Comparison of ENCODE assay signal across 25 cellular contexts in the genomic region with DNA sequence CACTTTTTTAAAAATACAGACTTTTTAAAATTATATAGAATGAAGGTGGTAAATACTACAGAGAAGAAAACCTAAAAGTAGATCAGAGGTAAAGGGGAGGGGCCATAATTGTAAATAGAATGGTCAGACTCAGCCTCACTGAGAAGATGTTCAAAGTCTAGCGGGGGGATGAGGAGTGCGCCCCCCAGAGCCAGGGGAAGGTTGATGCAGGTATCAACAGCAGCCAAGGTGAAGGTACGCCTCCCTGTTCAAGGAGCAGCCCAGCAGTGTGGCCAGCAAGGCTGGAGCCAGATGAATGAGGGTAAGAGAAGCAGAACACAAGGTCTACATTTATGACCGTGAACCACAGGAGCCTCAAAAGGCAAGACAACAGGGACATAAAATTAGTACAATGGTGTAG.
DNase-seq lines count a peak whose midpoint lies in the region; TF ChIP-seq lines count a peak whose summit lies in the region.
"Had no signal": no experiment of that assay in that cellular context is flagged by ENCODE, and none has a peak within 500 bp of the region (broad histone marks: within the 10 kb centered on the region; RNA-seq: fewer than 3 reads in every experiment).

No MANE protein-coding gene starts in this region.

- H3K9ac ChIP-seq in OCI-LY1 (ENCODE audit: low read length) (no peak overlapping the region), endodermal cell (ENCODE audit: extremely low read depth, low read length, poor library complexity, severe bottlenecking) (no peak overlapping the region)
- H3K9ac ChIP-seq: SK-N-SH had no signal

- DNase-seq in activated CD4-positive, alpha-beta T cell treated with anti-CD3 and anti-CD28 coated beads, Interleukin-2, amount 10 ng/mL, durations not matched to agents 24 days and 14 days = peak; percentile 17
- no peak for DNase-seq in activated CD4-positive, alpha-beta T cell treated with anti-CD3 and anti-CD28 coated beads for 48 hours
- no peak for DNase-seq in endodermal cell
- no peak for DNase-seq in effector CD4-positive, alpha-beta T cell
- no peak for DNase-seq in NCI-H2196 (lab: John Stamatoyannopoulos, UW; ENCODE audit: unreplicated experiment)
- no peak for DNase-seq in ureter (ENCODE audit: low spot score)
- no peak for DNase-seq in activated gamma-delta T cell treated with Interleukin-2 at 50 U/mL for 16 hours
- DNase-seq: 8988T; AML-193; C1 segment of cervical spinal cord; CD8-positive, alpha-beta memory T cell; GDM1; KG1; NCI-H1417; NCI-H1694 treated with DMSO at 0.1 percent for 48 hours; NCI-H2081 treated with DMSO at 0.1 percent for 48 hours; NCI-H2171 treated with DMSO at 0.1 percent for 48 hours; NCI-H446 treated with DMSO at 0.1 percent for 48 hours; NCI-H526 treated with DMSO at 0.1 percent for 48 hours; PC-9; RPMI8226; SHP77 treated with DMSO at 0.1 percent for 48 hours; SK-N-SH had no signal

- TF ChIP-seq CTCF in OCI-LY1 (IDR thresholded peaks at IDR 0.05; ENCODE audit: low read length) = peak; percentile 32; the same call in 1 of the 2 replicates
- peak; percentile 65 for TF ChIP-seq CTCF in endodermal cell (conservative IDR thresholded peaks at IDR 0.05)

- 90 to 95% methylated on average over 4 of the region's 4 CpGs for WGBS in endodermal cell (ENCODE audit: insufficient coverage in 1 of 2, insufficient read length in 1 of 2), 2 experiments

- no peaks in the 10 kb centered on the region for H3K79me2 ChIP-seq in OCI-LY1 (ENCODE audit: insufficient read depth, low read length)

- intact Hi-C loops in activated CD4-positive, alpha-beta T cell treated with anti-CD3 and anti-CD28 coated beads, Interleukin-2, amount 10 ng/mL, durations not matched to agents 24 days and 14 days (cut with micrococcal nuclease) = no loop called here

- no peaks in the 10 kb centered on the region for H3K36me3 Mint-ChIP-seq in activated CD4-positive, alpha-beta T cell treated with anti-CD3 and anti-CD28 coated beads, Interleukin-2, amount 10 ng/mL, durations not matched to agents 24 days and 14 days (ENCODE audit: low read depth)
- H3K36me3 Mint-ChIP-seq in endodermal cell (ENCODE audit: low read depth) = no peaks in the 10 kb centered on the region
- H3K36me3 Mint-ChIP-seq: CD8-positive, alpha-beta memory T cell had no signal

- H3K27ac ChIP-seq in OCI-LY1 (ENCODE audit: low read depth, low read length, poor library complexity, severe bottlenecking) = no peak overlapping the region
- H3K27ac ChIP-seq in endodermal cell (ENCODE audit: low read depth, low read length) = no peak overlapping the region
- H3K27ac ChIP-seq: PC-9 had no signal

- H3K4me3 ChIP-seq in OCI-LY1 (ENCODE audit: low read depth, low read length, poor library complexity, severe bottlenecking) = no peak overlapping the region
- H3K4me3 ChIP-seq in endodermal cell (ENCODE audit: low read length) = no peak overlapping the region
- H3K4me3 ChIP-seq: HAP-1, PC-9 had no signal

- H3K9me3 ChIP-seq in OCI-LY1 (ENCODE audit: low read length) (no peaks in the 10 kb centered on the region), endodermal cell (ENCODE audit: control insufficient read depth, low read length) (no peaks in the 10 kb centered on the region)
- H3K9me3 ChIP-seq: HAP-1, SK-N-SH had no signal

- H3K9me2 ChIP-seq in OCI-LY1 (ENCODE audit: low read depth, low read length) = no peaks in the 10 kb centered on the region
- H3K9me2 ChIP-seq: SK-N-SH had no signal

- no peaks in the 10 kb centered on the region for H3K9me3 Mint-ChIP-seq in activated CD4-positive, alpha-beta T cell treated with anti-CD3 and anti-CD28 coated beads, Interleukin-2, amount 10 ng/mL, durations not matched to agents 24 days and 14 days
- H3K9me3 Mint-ChIP-seq in endodermal cell = no peaks in the 10 kb centered on the region

- no peak overlapping the region for H2AFZ ChIP-seq in OCI-LY1 (ENCODE audit: low read length)
- H2AFZ ChIP-seq: PC-9 had no signal

- H3K4me2 ChIP-seq in OCI-LY1 (ENCODE audit: low read length) = no peak overlapping the region
- H3K4me2 ChIP-seq: PC-9, SK-N-SH had no signal

- H3K36me3 ChIP-seq in OCI-LY1 (ENCODE audit: insufficient read depth, low read length) = no peaks in the 10 kb centered on the region
- H3K36me3 ChIP-seq in endodermal cell (ENCODE audit: control insufficient read depth, insufficient read depth, low read length) = no peaks in the 10 kb centered on the region
- H3K36me3 ChIP-seq: HAP-1 had no signal

- H3K4me1 Mint-ChIP-seq in activated CD4-positive, alpha-beta T cell treated with anti-CD3 and anti-CD28 coated beads, Interleukin-2, amount 10 ng/mL, durations not matched to agents 24 days and 14 days = no peaks in the 10 kb centered on the region
- peaks cover 30% of the 10 kb centered on the region for H3K4me1 Mint-ChIP-seq in endodermal cell
- H3K4me1 Mint-ChIP-seq: CD8-positive, alpha-beta memory T cell had no signal

- H4K20me1 ChIP-seq in OCI-LY1 (ENCODE audit: insufficient read depth, low read length) = no peaks in the 10 kb centered on the region

- H3K4me3 Mint-ChIP-seq in activated CD4-positive, alpha-beta T cell treated with anti-CD3 and anti-CD28 coated beads, Interleukin-2, amount 10 ng/mL, durations not matched to agents 24 days and 14 days = no peak overlapping the region
- H3K4me3 Mint-ChIP-seq in endodermal cell = no peak overlapping the region
- H3K4me3 Mint-ChIP-seq: CD8-positive, alpha-beta memory T cell had no signal

- H3K4me1 ChIP-seq in OCI-LY1 (ENCODE audit: insufficient read depth, low read length, severe bottlenecking) (no peaks in the 10 kb centered on the region), endodermal cell (ENCODE audit: control insufficient read depth, insufficient read depth, low read length) (peaks cover 19% of the 10 kb centered on the region)
- H3K4me1 ChIP-seq: HAP-1 had no signal

- H3K27ac Mint-ChIP-seq in activated CD4-positive, alpha-beta T cell treated with anti-CD3 and anti-CD28 coated beads, Interleukin-2, amount 10 ng/mL, durations not matched to agents 24 days and 14 days = no peak overlapping the region
- H3K27ac Mint-ChIP-seq in endodermal cell = no peak overlapping the region
- H3K27ac Mint-ChIP-seq: CD8-positive, alpha-beta memory T cell had no signal

- H3K27me3 Mint-ChIP-seq in activated CD4-positive, alpha-beta T cell treated with anti-CD3 and anti-CD28 coated beads, Interleukin-2, amount 10 ng/mL, durations not matched to agents 24 days and 14 days = no peaks in the 10 kb centered on the region
- H3K27me3 Mint-ChIP-seq in endodermal cell (ENCODE audit: insufficient read depth) = peaks cover 9% of the 10 kb centered on the region
- H3K27me3 Mint-ChIP-seq: CD8-positive, alpha-beta memory T cell had no signal

- peaks cover 4% of the 10 kb centered on the region; the same call in 1 of the 2 replicates for H3K27me3 ChIP-seq in OCI-LY1 (ENCODE audit: insufficient read depth, low read length)
- H3K27me3 ChIP-seq in endodermal cell (ENCODE audit: control insufficient read depth, insufficient read depth, low read length, poor library complexity, severe bottlenecking) = no peaks in the 10 kb centered on the region

- H3F3A ChIP-seq in OCI-LY1 (ENCODE audit: insufficient read depth, low read length) = no peaks in the 10 kb centered on the region
